8 cellular contexts compared by ENCODE assay signal in the genomic region with DNA sequence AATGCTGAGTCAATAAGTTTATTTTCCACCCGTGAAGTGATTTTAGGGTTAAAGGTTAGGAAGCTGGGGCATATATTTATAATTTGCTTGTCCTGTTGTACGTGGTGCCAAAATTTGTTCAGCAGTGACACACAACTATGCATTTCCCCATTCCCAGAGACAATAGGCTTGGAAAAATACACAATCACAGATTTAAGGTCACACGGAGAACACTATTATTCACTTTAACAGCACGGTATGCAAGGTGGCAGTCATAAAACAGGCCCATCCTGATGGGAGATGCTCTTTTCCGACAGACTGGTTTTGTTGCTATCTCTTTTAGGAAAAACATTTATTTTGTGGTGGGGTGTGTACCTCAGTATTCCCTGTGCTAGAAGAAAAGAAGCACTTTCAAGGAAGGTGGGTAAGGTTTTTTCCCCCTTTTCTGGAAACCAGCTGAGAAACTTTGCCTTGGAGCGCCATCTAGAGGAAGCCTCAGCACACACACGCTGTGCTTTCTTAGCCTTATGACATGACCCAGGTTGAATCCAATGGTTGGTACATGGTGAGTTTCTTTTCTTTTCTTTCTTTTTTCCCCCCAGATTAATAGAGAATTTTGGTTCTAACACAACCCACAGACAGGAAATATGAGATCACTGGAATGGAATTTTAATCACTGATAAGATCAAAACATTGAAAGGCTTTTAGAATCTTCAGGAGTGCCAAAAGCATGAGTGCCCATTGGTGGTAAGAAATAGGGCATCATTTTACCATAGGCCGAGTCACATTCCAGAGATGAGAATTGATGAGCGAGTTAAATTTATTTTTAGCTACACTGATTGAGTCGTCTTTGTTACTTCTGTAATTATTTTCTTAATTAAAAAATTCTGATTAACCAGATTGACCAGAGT.
DNase-seq lines count a peak whose midpoint lies in the region; ATAC-seq and TF ChIP-seq lines count a peak whose summit lies in the region.

No MANE protein-coding gene starts in this region.

- H3K27me3 ChIP-seq in thyroid gland, result no peaks in the 10 kb centered on the region

- H3K4me3 ChIP-seq in thyroid gland (replicated peaks in 1 of 3), result no peak overlapping the region

- no peaks in the 10 kb centered on the region for H3K4me1 Mint-ChIP-seq in activated CD8-positive, alpha-beta T cell treated with anti-CD3 and anti-CD28 coated beads for 36 hours (ENCODE audit: low read depth)
- no peaks in the 10 kb centered on the region for H3K4me1 Mint-ChIP-seq in naive B cell

- CTCF ChIA-PET in activated CD8-positive, alpha-beta T cell treated with anti-CD3 and anti-CD28 coated beads for 36 hours (lab: Charles Lee), result interaction anchor here (0.7 to 2.7 kb wide), 26 partner anchors 9 to 560 kb away, joined by 3 to 24 read pairs (median 4); no protein-coding TSS in a partner anchor

- no peaks in the 10 kb centered on the region for H3K9me3 Mint-ChIP-seq in activated CD8-positive, alpha-beta T cell treated with anti-CD3 and anti-CD28 coated beads for 36 hours
- H3K9me3 Mint-ChIP-seq in naive B cell, result no peaks in the 10 kb centered on the region

- WGBS in thyroid gland, 2 donors, result 42% methylated on average over 10 of the region's 10 CpGs

- H3K36me3 ChIP-seq in thyroid gland, result no peaks in the 10 kb centered on the region

- intact Hi-C loops in activated CD8-positive, alpha-beta T cell treated with anti-CD3 and anti-CD28 coated beads for 36 hours (cut with micrococcal nuclease), result loop anchor here (5.0 to 10.0 kb wide), 3 partner anchors 372 to 560 kb away; no protein-coding TSS in a partner anchor
- intact Hi-C loops in thyroid gland (cut with DNase I), result loop anchor here (10.0 kb wide), 2 partner anchors 390 to 560 kb away; no protein-coding TSS in a partner anchor

- DNase-seq in EH (ENCODE audit: low read depth) (peak; percentile 53), NCI-H2227 treated with DMSO at 0.1 percent for 48 hours (lab: John Stamatoyannopoulos, UW) (peak; percentile 89), naive B cell (peak; percentile 23), thyroid gland (peak; percentile 15 to 38)
- DNase-seq in activated CD8-positive, alpha-beta T cell treated with anti-CD3 and anti-CD28 coated beads for 36 hours, result peak; percentile 63

- TF ChIP-seq POLR2A in thyroid gland (IDR thresholded peaks at IDR 0.05), result no peak

- no peaks in the 10 kb centered on the region for H3K36me3 Mint-ChIP-seq in activated CD8-positive, alpha-beta T cell treated with anti-CD3 and anti-CD28 coated beads for 36 hours (ENCODE audit: low read depth)
- H3K36me3 Mint-ChIP-seq in naive B cell, result no peaks in the 10 kb centered on the region

- no peaks in the 10 kb centered on the region for H3K9me3 ChIP-seq in thyroid gland

- H3K27ac ChIP-seq in thyroid gland, result no peak overlapping the region

- peaks cover 13% of the 10 kb centered on the region for H3K27me3 Mint-ChIP-seq in activated CD8-positive, alpha-beta T cell treated with anti-CD3 and anti-CD28 coated beads for 36 hours
- peaks cover 0 to 9% (median 0%) of the 10 kb centered on the region in 3 donors for H3K27me3 Mint-ChIP-seq in naive B cell

- POLR2A ChIA-PET in activated CD8-positive, alpha-beta T cell treated with anti-CD3 and anti-CD28 coated beads for 36 hours (lab: Charles Lee), result no interaction called here

- peak; percentile 92 for TF ChIP-seq CTCF in activated CD8-positive, alpha-beta T cell treated with anti-CD3 and anti-CD28 coated beads for 36 hours (IDR thresholded peaks at IDR 0.05)
- peak; percentile 43 to 68 (median 58) for TF ChIP-seq CTCF in thyroid gland (IDR thresholded peaks at IDR 0.05)

- no peaks in the 10 kb centered on the region for H3K4me1 ChIP-seq in thyroid gland

- H3K4me3 Mint-ChIP-seq in activated CD8-positive, alpha-beta T cell treated with anti-CD3 and anti-CD28 coated beads for 36 hours, result no peak overlapping the region
- H3K4me3 Mint-ChIP-seq in naive B cell, result no peak overlapping the region

- H3K27ac Mint-ChIP-seq in activated CD8-positive, alpha-beta T cell treated with anti-CD3 and anti-CD28 coated beads for 36 hours, result no peak overlapping the region
- peak overlapping the region in 1 of 6 donors; percentile 2 for H3K27ac Mint-ChIP-seq in naive B cell

- ATAC-seq in HG02870 (IDR thresholded peaks at IDR 0.05; ENCODE audit: unreplicated experiment) (peak; percentile 72), esophagus mucosa (peak; percentile 59), naive B cell (ENCODE audit: low read depth in 2 of 2) (peak in 1 of 2 donors; percentile 47), HG02571 (IDR thresholded peaks at IDR 0.05; ENCODE audit: unreplicated experiment) (no peak)
- ATAC-seq in activated CD8-positive, alpha-beta T cell treated with anti-CD3 and anti-CD28 coated beads for 36 hours, result peak; percentile 73

Comparison
In these comparisons a context has a peak if more than half of its experiments do, and no peak if none do; other contexts are left out.
1. DNase-seq: peak in every context shown above with its lines; median percentile 89 in NCI-H2227 treated with DMSO at 0.1 percent for 48 hours; 63 in activated CD8-positive, alpha-beta T cell treated with anti-CD3 and anti-CD28 coated beads for 36 hours; 53 in EH; 26 in thyroid gland; 23 in naive B cell.